ENCODE assay signal across 8 cellular contexts in genomic region chr4:56435748-56436442, GRCh38. TPM values are rescaled to one million over a fixed set of nuclear protein-coding genes. Genes with fewer than 3 reads are reported as not detected.
DNase-seq lines count a peak whose midpoint lies in the region; TF ChIP-seq lines count a peak whose summit lies in the region.

Gene PAICS, plus strand, starts transcription at chr4:56436260. Its CDS starts 53 bp downstream, at chr4:56436313.

- H3K9ac ChIP-seq in ES-I3 (ENCODE audit: low read depth, low read length) (peak within 1 kb of the TSS; percentile 61), MM.1S (ENCODE audit: low read length) (peak within 1 kb of the TSS; percentile 86), neural progenitor cell (peak within 1 kb of the TSS; percentile 67)

- H3K27me3 Mint-ChIP-seq in neural progenitor cell (ENCODE audit: insufficient read depth, low read depth): peaks cover 5% of the 10 kb centered on the region

- H3K36me3 Mint-ChIP-seq in neural progenitor cell: peaks cover 11% of the 10 kb centered on the region

- H3K79me2 ChIP-seq in MM.1S (ENCODE audit: low read length) (peaks cover 90% of the 10 kb centered on the region), neural progenitor cell (ENCODE audit: low read depth) (peaks cover 93% of the 10 kb centered on the region)

- H2AFZ ChIP-seq in MM.1S (ENCODE audit: low read length) (peak within 1 kb of the TSS; percentile 71), neural progenitor cell (replicated peaks) (peak within 1 kb of the TSS; percentile 60)

- no peak for TF ChIP-seq CTCF in MM.1S (IDR thresholded peaks at IDR 0.05; ENCODE audit: low read length)
- TF ChIP-seq CTCF in foreskin fibroblast (IDR thresholded peaks at IDR 0.05; ENCODE audit: low read depth, low read length): no peak
- no peak for TF ChIP-seq CTCF in neural progenitor cell (IDR thresholded peaks at IDR 0.05)

- H4K20me1 ChIP-seq in MM.1S (ENCODE audit: insufficient read depth, low read length) (peaks cover 32% of the 10 kb centered on the region), neural progenitor cell (ENCODE audit: low read depth) (peaks cover 32% of the 10 kb centered on the region)

- H3K9me3 Mint-ChIP-seq in neural progenitor cell: no peaks in the 10 kb centered on the region

- peak within 1 kb of the TSS; percentile 88 for H3K27ac Mint-ChIP-seq in neural progenitor cell

- H3K4me2 ChIP-seq in MM.1S (ENCODE audit: low read depth, low read length): peak within 1 kb of the TSS; percentile 86
- peak within 1 kb of the TSS; percentile 90 for H3K4me2 ChIP-seq in neural progenitor cell

- in situ Hi-C loops in HAP-1 (cut with MboI; ENCODE audit: low sequenced_read_pairs): no loop called here

- peak; percentile 97 for DNase-seq in HAP-1 (ENCODE audit: low spot score in 2 of 2)
- DNase-seq in MM.1S: peak; percentile 97
- peak; percentile 56 for DNase-seq in SIG-M5 (lab: John Stamatoyannopoulos, UW)
- peak; percentile 95 for DNase-seq in activated gamma-delta T cell treated with Interleukin-2 at 50 U/mL for 16 hours
- peak; percentile 93 to 97 for DNase-seq in foreskin fibroblast
- peak; percentile 98 for DNase-seq in neural progenitor cell (ENCODE audit: low spot score)
- peak; percentile 79 for DNase-seq in stromal cell of bone marrow (ENCODE audit: low read depth)

- H3F3A ChIP-seq in MM.1S (ENCODE audit: insufficient read depth, low read length) (peaks cover 23% of the 10 kb centered on the region), neural progenitor cell (ENCODE audit: low read depth) (peaks cover 27% of the 10 kb centered on the region)

- H3K9me3 ChIP-seq in ES-I3 (ENCODE audit: control insufficient read depth, insufficient read depth, low read length): no peaks in the 10 kb centered on the region
- H3K9me3 ChIP-seq in HAP-1: no peaks in the 10 kb centered on the region
- H3K9me3 ChIP-seq in MM.1S (replicated peaks; ENCODE audit: insufficient read depth, low read length): no peaks in the 10 kb centered on the region
- no peaks in the 10 kb centered on the region for H3K9me3 ChIP-seq in neural progenitor cell (ENCODE audit: low read depth)

- H3K4me3 ChIP-seq in HAP-1 (peak within 1 kb of the TSS; percentile 97), MM.1S (ENCODE audit: low read length) (peak within 1 kb of the TSS; percentile 78), foreskin fibroblast (ENCODE audit: low read depth in 1 of 2, low read length in 2 of 2) (peak within 1 kb of the TSS; percentile 60 to 75), neural progenitor cell (peak within 1 kb of the TSS; percentile 82)

- H3K9me2 ChIP-seq in MM.1S (replicated peaks; ENCODE audit: insufficient read depth, low read length): no peaks in the 10 kb centered on the region

- H3K4me1 Mint-ChIP-seq in neural progenitor cell: peaks cover 31% of the 10 kb centered on the region

- H3K36me3 ChIP-seq in ES-I3 (ENCODE audit: insufficient read depth, low read length) (no peaks in the 10 kb centered on the region), HAP-1 (replicated peaks) (peaks cover 19% of the 10 kb centered on the region), MM.1S (replicated peaks; ENCODE audit: insufficient read depth, low read length) (0 out of 2 replicates have a peak, but pooled peaks cover 4% of the 10 kb centered on the region), neural progenitor cell (no peaks in the 10 kb centered on the region)

- H3K4me1 ChIP-seq in ES-I3 (ENCODE audit: insufficient read depth, low read length): peaks cover 3% of the 10 kb centered on the region; the same call in 1 of the 2 replicates
- H3K4me1 ChIP-seq in HAP-1: peaks cover 32% of the 10 kb centered on the region
- H3K4me1 ChIP-seq in MM.1S (ENCODE audit: low read length): peaks cover 12% of the 10 kb centered on the region; the same call in 1 of the 2 replicates
- peaks cover 34% of the 10 kb centered on the region for H3K4me1 ChIP-seq in neural progenitor cell

- H3K27ac ChIP-seq in MM.1S (ENCODE audit: low read length) (peak within 1 kb of the TSS; percentile 77), neural progenitor cell (peak within 1 kb of the TSS; percentile 82)

- H3K27me3 ChIP-seq in HAP-1 (ENCODE audit: low read depth) (no peaks in the 10 kb centered on the region), MM.1S (replicated peaks; ENCODE audit: insufficient read depth, low read length) (no peaks in the 10 kb centered on the region), neural progenitor cell (no peaks in the 10 kb centered on the region)

- peak within 1 kb of the TSS; percentile 98 for H3K4me3 Mint-ChIP-seq in neural progenitor cell

RNA-seq across cellular contexts. Expression of gene PAICS, which starts in this region (rescaled TPM):
- total RNA-seq in neural progenitor cell (ENCODE audit: low replicate concordance): 322 and 395 TPM in 2 replicates

Comparison
In these comparisons a context has a peak if more than half of its experiments do, and no peak if none do; other contexts are left out.
1. Peak in every context shown above with its lines: DNase-seq, H3K4me3 ChIP-seq and H3K27ac ChIP-seq.